In the genomic region with DNA sequence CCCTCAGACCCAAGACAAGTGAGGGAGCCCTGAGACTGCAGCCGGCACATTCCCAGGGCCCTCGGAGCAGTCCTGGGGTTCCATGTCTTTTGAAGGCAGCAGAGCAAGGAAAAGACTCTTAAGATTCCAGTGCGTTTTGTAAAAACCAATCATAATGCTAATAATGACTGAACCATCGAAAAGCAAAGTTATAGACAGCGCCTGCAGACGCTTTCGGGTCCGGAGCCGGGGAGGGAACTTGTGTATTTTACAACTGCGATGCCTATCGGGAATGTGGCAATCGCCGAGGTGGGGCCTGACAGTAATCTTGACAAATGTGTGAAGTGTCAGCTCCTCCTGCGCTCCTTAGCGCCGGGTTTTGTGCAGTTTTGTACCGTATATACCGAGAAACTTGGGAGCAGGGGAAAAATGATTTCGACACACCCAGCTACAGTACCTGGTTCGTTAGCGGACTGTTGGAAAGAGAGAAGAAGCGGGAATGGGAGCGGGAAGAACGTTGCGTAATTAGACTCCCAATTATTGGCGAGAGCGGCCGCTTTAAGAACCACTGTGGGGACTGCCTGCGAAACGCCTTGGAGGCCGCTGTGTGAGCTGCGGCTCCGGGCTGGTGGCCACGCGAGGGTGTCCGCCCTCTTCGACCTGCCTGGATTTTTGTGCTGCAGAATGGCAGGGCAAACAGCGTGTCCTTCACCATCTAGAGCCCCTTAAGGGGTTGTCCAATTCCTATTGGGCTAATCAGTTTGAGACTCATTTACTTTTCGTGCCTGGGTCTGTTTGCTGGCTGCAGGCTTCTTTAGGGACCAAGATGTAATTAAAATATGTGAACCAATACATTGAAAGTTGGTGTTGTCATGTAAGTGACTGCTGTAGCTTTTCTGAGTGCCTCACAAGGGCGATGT, we compare ENCODE assay signal across 8 cellular contexts. TPM values are rescaled to one million over a fixed set of nuclear protein-coding genes. Genes with fewer than 3 reads are reported as not detected.
A peak's percentile ranks its signal among the peaks of the same experiment; 100 is the strongest.
DNase-seq lines count a peak whose midpoint lies in the region; ATAC-seq and TF ChIP-seq lines count a peak whose summit lies in the region.

No MANE protein-coding gene starts in this region.

- H3K9ac ChIP-seq in IMR-90 (ENCODE audit: low read depth, low read length) = peak overlapping the region; percentile 92

- peak overlapping the region; percentile 62 for H2BK5ac ChIP-seq in IMR-90 (ENCODE audit: low read depth, low read length, poor library complexity, severe bottlenecking)

- peak overlapping the region; percentile 62 for H3K4me2 ChIP-seq in IMR-90 (ENCODE audit: low read depth, low read length)

- H3K36me3 ChIP-seq in CD8-positive, alpha-beta memory T cell (ENCODE audit: insufficient read depth, low read length) = no peaks in the 10 kb centered on the region
- peaks cover 3% of the 10 kb centered on the region; the same call in 1 of the 2 replicates for H3K36me3 ChIP-seq in IMR-90 (ENCODE audit: control insufficient read depth, insufficient read depth, low read length)

- peaks cover 27% of the 10 kb centered on the region for H3K27me3 ChIP-seq in CD8-positive, alpha-beta memory T cell (ENCODE audit: insufficient read depth, low read length, poor library complexity, severe bottlenecking)
- H3K27me3 ChIP-seq in IMR-90 (ENCODE audit: control insufficient read depth, insufficient read depth, low read length) (no peaks in the 10 kb centered on the region), foreskin keratinocyte (no peaks in the 10 kb centered on the region)

- peak overlapping the region; percentile 78 for H2BK120ac ChIP-seq in IMR-90 (ENCODE audit: low read depth, low read length)

- H3K4me1 Mint-ChIP-seq in CD8-positive, alpha-beta memory T cell = peaks cover 32 to 54% (median 43%) of the 10 kb centered on the region in 3 donors
- peaks cover 53% of the 10 kb centered on the region for H3K4me1 Mint-ChIP-seq in activated CD8-positive, alpha-beta T cell treated with anti-CD3 and anti-CD28 coated beads, Interleukin-2, amount 10 ng/mL, durations not matched to agents 7 days and 5 days (ENCODE audit: low read depth)
- peaks cover 35% of the 10 kb centered on the region for H3K4me1 Mint-ChIP-seq in nephron progenitor cell

- peak; percentile 13; the same call in 1 of the 2 replicates for TF ChIP-seq POLR2A in IMR-90 (IDR thresholded peaks at IDR 0.05; ENCODE audit: low read depth, low read length)

- TF ChIP-seq CTCF in IMR-90 (conservative IDR thresholded peaks at IDR 0.05; ENCODE audit: low read depth, low read length) (no peak), foreskin keratinocyte (conservative IDR thresholded peaks at IDR 0.05) (peak; percentile 36), nephron progenitor cell (IDR thresholded peaks at IDR 0.05) (no peak)

- 0 out of 3 replicates have a peak overlapping the region, but pooled peaks have one; percentile 12 for H2BK15ac ChIP-seq in IMR-90 (ENCODE audit: low read depth, low read length)

- peak overlapping the region; percentile 86 for H3K14ac ChIP-seq in IMR-90 (replicated peaks; ENCODE audit: low read depth, low read length)

- no peak overlapping the region for H4K5ac ChIP-seq in IMR-90 (ENCODE audit: low read depth, low read length)

- peaks cover 7 to 52% of the 10 kb centered on the region in 2 experiments; a peak in 3 of 4 replicates for H3K79me1 ChIP-seq in IMR-90 (ENCODE audit: low read depth in 1 of 2, low read length in 2 of 2)

- dilution Hi-C loops in IMR-90 (cut with HindIII; ENCODE audit: low sequenced_read_pairs, unreplicated experiment) = no loop called here

- H3K27me3 Mint-ChIP-seq in CD8-positive, alpha-beta memory T cell = peaks cover 25 to 51% of the 10 kb centered on the region in 2 donors
- H3K27me3 Mint-ChIP-seq in activated CD8-positive, alpha-beta T cell treated with anti-CD3 and anti-CD28 coated beads, Interleukin-2, amount 10 ng/mL, durations not matched to agents 7 days and 5 days (ENCODE audit: low read depth) = peaks cover 74% of the 10 kb centered on the region
- H3K27me3 Mint-ChIP-seq in nephron progenitor cell (ENCODE audit: low read depth, poor library complexity) = peaks cover 99% of the 10 kb centered on the region

- peak overlapping the region; percentile 78 for H3K4me3 ChIP-seq in CD8-positive, alpha-beta memory T cell (ENCODE audit: low read length)
- H3K4me3 ChIP-seq in IMR-90 (ENCODE audit: insufficient read depth, low read depth, low read length) = peak overlapping the region; percentile 87

- H2AK9ac ChIP-seq in IMR-90 (replicated peaks; ENCODE audit: low read depth, low read length, poor library complexity) = peak overlapping the region; percentile 91

- peak overlapping the region; percentile 52 to 92 (median 84) for H3K4me3 Mint-ChIP-seq in CD8-positive, alpha-beta memory T cell
- H3K4me3 Mint-ChIP-seq in activated CD8-positive, alpha-beta T cell treated with anti-CD3 and anti-CD28 coated beads, Interleukin-2, amount 10 ng/mL, durations not matched to agents 7 days and 5 days = peak overlapping the region; percentile 86
- peak overlapping the region; percentile 82 for H3K4me3 Mint-ChIP-seq in nephron progenitor cell

- peaks cover 39% of the 10 kb centered on the region for H3K4me1 ChIP-seq in CD8-positive, alpha-beta memory T cell (ENCODE audit: insufficient read depth, low read length)
- H3K4me1 ChIP-seq in IMR-90 (ENCODE audit: control insufficient read depth, insufficient read depth, low read length) (peaks cover 13% of the 10 kb centered on the region; the same call in 1 of the 2 replicates), foreskin keratinocyte (peaks cover 7% of the 10 kb centered on the region)

- H4K8ac ChIP-seq in IMR-90 (ENCODE audit: low read depth in 2 of 2, low read length in 2 of 2) = peak overlapping the region in 1 of 2 experiments; percentile 41; a peak in 3 of 4 replicates

- H4K20me1 ChIP-seq in IMR-90 (ENCODE audit: insufficient read depth, low read length) = peaks cover 69% of the 10 kb centered on the region

- no peak for DNase-seq in CD8-positive, alpha-beta memory T cell
- peak; percentile 62 for DNase-seq in IMR-90
- no peak for DNase-seq in activated CD8-positive, alpha-beta T cell treated with anti-CD3 and anti-CD28 coated beads, Interleukin-2, amount 10 ng/mL, durations not matched to agents 7 days and 5 days
- peak; percentile 64 to 75 for DNase-seq in foreskin keratinocyte
- peak; percentile 48 for DNase-seq in nephron progenitor cell
- no peak for DNase-seq in NCI-H1930 (lab: John Stamatoyannopoulos, UW)

- no peak overlapping the region; the same call in none of the 2 replicates for H3K56ac ChIP-seq in IMR-90 (ENCODE audit: extremely low read depth, insufficient read depth, low read length)

- H3K36me3 Mint-ChIP-seq in CD8-positive, alpha-beta memory T cell = peaks cover 0 to 8% (median 0%) of the 10 kb centered on the region in 3 donors
- no peaks in the 10 kb centered on the region for H3K36me3 Mint-ChIP-seq in activated CD8-positive, alpha-beta T cell treated with anti-CD3 and anti-CD28 coated beads, Interleukin-2, amount 10 ng/mL, durations not matched to agents 7 days and 5 days (ENCODE audit: low read depth)
- no peaks in the 10 kb centered on the region for H3K36me3 Mint-ChIP-seq in nephron progenitor cell (ENCODE audit: low read depth)

- H3K9me1 ChIP-seq in IMR-90 (ENCODE audit: insufficient read depth, low read length) = peaks cover 16% of the 10 kb centered on the region; the same call in 1 of the 2 replicates

- H3K9me3 Mint-ChIP-seq in CD8-positive, alpha-beta memory T cell = peaks cover 0 to 2% (median 0%) of the 10 kb centered on the region in 5 donors
- H3K9me3 Mint-ChIP-seq in activated CD8-positive, alpha-beta T cell treated with anti-CD3 and anti-CD28 coated beads, Interleukin-2, amount 10 ng/mL, durations not matched to agents 7 days and 5 days (ENCODE audit: insufficient read depth) = no peaks in the 10 kb centered on the region
- peaks cover 2% of the 10 kb centered on the region for H3K9me3 Mint-ChIP-seq in nephron progenitor cell

- H4K91ac ChIP-seq in IMR-90 (ENCODE audit: insufficient read depth, low read depth, low read length) = peak overlapping the region; percentile 66

- no peaks in the 10 kb centered on the region for H3K9me3 ChIP-seq in CD8-positive, alpha-beta memory T cell (ENCODE audit: low read length)
- H3K9me3 ChIP-seq in IMR-90 (ENCODE audit: control insufficient read depth, insufficient read depth, low read length) = no peaks in the 10 kb centered on the region

- peak overlapping the region; percentile 79 for H2AFZ ChIP-seq in IMR-90 (replicated peaks; ENCODE audit: low read length, poor library complexity)

- H3K23ac ChIP-seq in IMR-90 (ENCODE audit: low read depth, low read length) = peak overlapping the region; percentile 88

- TF ChIP-seq RAD21 in IMR-90 (IDR thresholded peaks at IDR 0.05; ENCODE audit: low read length) = peak; percentile 24

- intact Hi-C loops in IMR-90 (cut with micrococcal nuclease) = loop anchor here (1.0 to 5.0 kb wide), 5 partner anchors 43 to 357 kb away; no protein-coding TSS in a partner anchor

- ATAC-seq in IMR-90 (ENCODE audit: low read depth) (no peak), foreskin keratinocyte (peak; percentile 3), HG02623 (IDR thresholded peaks at IDR 0.05; ENCODE audit: unreplicated experiment) (no peak), GM18909 (IDR thresholded peaks at IDR 0.05; ENCODE audit: poor library complexity, unreplicated experiment) (no peak)
- no peak for ATAC-seq in activated CD8-positive, alpha-beta T cell treated with anti-CD3 and anti-CD28 coated beads, Interleukin-2, amount 10 ng/mL, durations not matched to agents 7 days and 5 days

- H2AK5ac ChIP-seq in IMR-90 (ENCODE audit: low read depth, low read length) = 0 out of 2 replicates have a peak overlapping the region, but pooled peaks have one; percentile 13

- in situ Hi-C loops in IMR-90 (cut with MboI; ENCODE audit: low sequenced_read_pairs) = loop anchor here (5.0 to 25.0 kb wide), 2 partner anchors 242 to 662 kb away; no protein-coding TSS in a partner anchor

- POLR2A ChIA-PET in CD8-positive, alpha-beta memory T cell (lab: Charles Lee) = interaction anchor here (0.6 kb wide), 1 partner anchor 9 kb away, joined by 4 read pairs; no protein-coding TSS in a partner anchor
- POLR2A ChIA-PET in IMR-90 (lab: Charles Lee; ENCODE audit: unreplicated experiment) = interaction anchor here (0.6 to 0.7 kb wide), 3 partner anchors 40 to 339 kb away, joined by 4 to 13 read pairs (median 7); no protein-coding TSS in a partner anchor
- POLR2A ChIA-PET in activated CD8-positive, alpha-beta T cell treated with anti-CD3 and anti-CD28 coated beads, Interleukin-2, amount 10 ng/mL, durations not matched to agents 7 days and 5 days (lab: Charles Lee) = no interaction called here

- no TSS peak for BruUV-seq in IMR-90 (replicated peaks; lab: Mats Ljungman, UMichigan)

- H2BK20ac ChIP-seq in IMR-90 (ENCODE audit: low read depth, low read length) = no peak overlapping the region

- 23% methylated on average over 15 of the region's 40 CpGs; no CpG with 5 or more reads in 1 of the 2 experiments for WGBS in IMR-90 (ENCODE audit: extremely low coverage in 2 of 2, insufficient read length in 1 of 2), 2 experiments

- peak overlapping the region; percentile 78 for H3K4ac ChIP-seq in IMR-90 (ENCODE audit: low read depth, low read length)

- peak overlapping the region in 3 of 8 donors; percentile 10 to 49 (median 26) for H3K27ac Mint-ChIP-seq in CD8-positive, alpha-beta memory T cell
- no peak overlapping the region for H3K27ac Mint-ChIP-seq in activated CD8-positive, alpha-beta T cell treated with anti-CD3 and anti-CD28 coated beads, Interleukin-2, amount 10 ng/mL, durations not matched to agents 7 days and 5 days
- H3K27ac Mint-ChIP-seq in nephron progenitor cell = no peak overlapping the region

- H3K27ac ChIP-seq in CD8-positive, alpha-beta memory T cell (ENCODE audit: low read depth, low read length) = peak overlapping the region; percentile 25
- H3K27ac ChIP-seq in IMR-90 (ENCODE audit: insufficient read depth, low read length) (peak overlapping the region; percentile 82), foreskin keratinocyte (peak overlapping the region; percentile 39)

- CTCF ChIA-PET in CD8-positive, alpha-beta memory T cell (lab: Charles Lee) = no interaction called here
- CTCF ChIA-PET in IMR-90 (lab: Yijun Ruan, JAX) = interaction anchor here (0.6 kb wide), 1 partner anchor 71 kb away, joined by 4 read pairs; no protein-coding TSS in a partner anchor
- CTCF ChIA-PET in activated CD8-positive, alpha-beta T cell treated with anti-CD3 and anti-CD28 coated beads, Interleukin-2, amount 10 ng/mL, durations not matched to agents 7 days and 5 days (lab: Charles Lee) = interaction anchor here (2.0 kb wide), 1 partner anchor 237 kb away, joined by 5 read pairs; no protein-coding TSS in a partner anchor

- peak overlapping the region; percentile 55 for H3K18ac ChIP-seq in IMR-90 (ENCODE audit: low read depth, low read length)

RNA-seq across cellular contexts. Expression of a gene that starts 2.4 kb away (rescaled TPM):
- total RNA-seq in CD8-positive, alpha-beta memory T cell = 10 to 100 TPM in 1 of 2 experiments, 1 to 10 TPM in 1; 9.0 to 14.5 TPM
- polyA plus RNA-seq in CD8-positive, alpha-beta memory T cell = 1.4 TPM
- total RNA-seq in IMR-90 (2012; rRNA removed) (21.9 and 40.7 TPM in 2 replicates), foreskin keratinocyte (23.3 and 47.3 TPM in 2 replicates)
- polyA plus RNA-seq in IMR-90 (2012; rRNA removed) (103 and 120 TPM in 2 replicates), foreskin keratinocyte (13.0 and 28.2 TPM in 2 replicates)
- 117 and 156 TPM in 2 replicates for polyA plus RNA-seq in IMR-90 (2012; cell fraction: cytosol; rRNA removed)
- 108 and 158 TPM in 2 replicates for polyA plus RNA-seq in IMR-90 (2012; cell fraction: nucleus; rRNA removed; ENCODE audit: low replicate concordance)
- 10 to 100 TPM; 12.6 to 16.2 TPM for total RNA-seq in activated CD8-positive, alpha-beta T cell treated with anti-CD3 and anti-CD28 coated beads, Interleukin-2, amount 10 ng/mL, durations not matched to agents 7 days and 5 days

Comparison
In these comparisons a context has a peak if more than half of its experiments do, and no peak if none do; other contexts are left out.
1. DNase-seq: peak in IMR-90 (single experiment), foreskin keratinocyte (2 of 2) and nephron progenitor cell (single experiment); none in CD8-positive, alpha-beta memory T cell (0 of 5), activated CD8-positive, alpha-beta T cell treated with anti-CD3 and anti-CD28 coated beads, Interleukin-2, amount 10 ng/mL, durations not matched to agents 7 days and 5 days (single experiment) and NCI-H1930 (0 of 2).
2. H3K27ac ChIP-seq: peak in every context shown above with its lines; median percentile 82 in IMR-90; 39 in foreskin keratinocyte; 25 in CD8-positive, alpha-beta memory T cell.
3. Peak in every context shown above with its lines, with median percentiles within 50 percentile points of each other: H3K4me3 Mint-ChIP-seq.